Comparison of ENCODE assay signal across 25 cellular contexts in the genomic region with DNA sequence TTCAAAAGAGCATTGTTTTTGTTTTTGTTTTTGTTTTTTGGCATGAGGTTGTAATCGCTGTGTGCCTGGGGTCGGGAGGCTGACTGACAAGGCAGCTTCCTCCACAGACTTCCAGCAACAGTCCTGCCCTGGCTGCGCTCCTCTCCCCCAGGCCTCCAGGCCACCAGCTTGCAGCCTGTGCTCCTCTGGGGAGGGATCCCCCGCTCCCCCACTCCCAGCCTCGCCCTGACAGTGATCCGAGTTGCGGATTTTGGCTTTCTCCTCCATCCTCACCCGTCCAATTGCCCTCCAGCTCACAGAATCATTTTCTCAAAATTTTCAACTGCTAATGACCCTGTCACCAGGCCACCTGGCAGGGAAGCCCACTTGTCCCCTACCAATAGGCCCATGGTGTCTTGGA.
"Had no signal": no experiment of that assay in that cellular context is flagged by ENCODE, and none has a peak within 500 bp of the region (broad histone marks: within the 10 kb centered on the region; RNA-seq: fewer than 3 reads in every experiment).

No MANE protein-coding gene starts in this region.

- H3K4me1 ChIP-seq: breast epithelium, parathyroid adenoma, psoas muscle, tibial artery had no signal

- FAIRE-seq: endometrium had no signal

- DNase-seq: activated B cell treated with CpG ODN at 0.5 μM for 24 hours; activated CD4-positive, alpha-beta T cell treated with anti-CD3 and anti-CD28 coated beads, Interleukin-2, amount 50 U/mL, for 1 hour; activated CD8-positive, alpha-beta T cell treated with anti-CD3 and anti-CD28 coated beads for 36 hours; activated T-cell treated with anti-CD3 and anti-CD28 coated beads, Interleukin-2, amount 50 U/mL, for 4 hours; effector CD8-positive, alpha-beta T cell; esophagus squamous epithelium; foreskin melanocyte; heart right ventricle; lower lobe of right lung; mesendoderm; psoas muscle; stimulated activated CD4-positive, alpha-beta T cell treated with anti-CD3 and anti-CD28 coated beads, Interleukin-2, amount 100 ng/mL, for 24 hours; stimulated activated naive B cell treated with anti-CD40 and anti-IgM and Interleukin-4, amounts not matched to agents 10 μg/mL and 1 μg/mL and 100 μg/mL, for 72 hours; stomach; tibial artery had no signal

- ATAC-seq: activated CD8-positive, alpha-beta T cell treated with anti-CD3 and anti-CD28 coated beads for 36 hours; activated naive CD4-positive, alpha-beta T cell treated with anti-CD3 and anti-CD28 coated beads, Interleukin-2, amount 50 U/mL, for 72 hours; activated T-cell treated with anti-CD3 and anti-CD28 coated beads, Interleukin-2, amount 50 U/mL, for 4 hours; heart right ventricle; left lobe of liver; lower lobe of right lung; natural killer cell treated with Interleukin-12 subunit alpha and Interleukin-12 subunit beta and Interleukin-15 and Interleukin-18, amount 100 ng/mL, for 72 hours; psoas muscle; stimulated activated naive B cell treated with anti-CD40 and anti-IgM and Interleukin-4, amounts not matched to agents 10 μg/mL and 1 μg/mL and 100 μg/mL, for 72 hours had no signal

- H2AFZ ChIP-seq: parathyroid adenoma had no signal

- H3K36me3 ChIP-seq: breast epithelium, esophagus squamous epithelium, heart right ventricle, lower lobe of right lung, neutrophil, stomach, suprapubic skin, tibial artery had no signal

- H3K27ac ChIP-seq: breast epithelium, epithelial cell of prostate, esophagus squamous epithelium, heart right ventricle, lower lobe of right lung, neutrophil, parathyroid adenoma, psoas muscle, stomach, suprapubic skin, tibial artery had no signal

- H3K79me2 ChIP-seq: parathyroid adenoma had no signal

- H3K9ac ChIP-seq: parathyroid adenoma had no signal

- H3K9me3 ChIP-seq: breast epithelium, esophagus squamous epithelium, heart right ventricle, lower lobe of right lung, neutrophil, psoas muscle, stomach, suprapubic skin had no signal

- H3K4me2 ChIP-seq: smooth muscle cell had no signal

- H3K4me3 ChIP-seq: breast epithelium, esophagus squamous epithelium, heart right ventricle, lower lobe of right lung, psoas muscle, smooth muscle cell, stomach, suprapubic skin, tibial artery had no signal
